Comparison of ENCODE assay signal across 29 cellular contexts in genomic region chr5:174901336-174901735, GRCh38.
DNase-seq lines count a peak whose midpoint lies in the region; ATAC-seq lines count a peak whose summit lies in the region.
"Had no signal": no experiment of that assay in that cellular context is flagged by ENCODE, and none has a peak within 500 bp of the region (broad histone marks: within the 10 kb centered on the region; RNA-seq: fewer than 3 reads in every experiment).

No MANE protein-coding gene starts in this region.

- H3K27ac ChIP-seq in SK-N-MC, result peak overlapping the region; percentile 97; the same call in 1 of the 2 replicates
- no peak overlapping the region for H3K27ac ChIP-seq in neuronal stem cell (replicated peaks; ENCODE audit: low read length)
- H3K27ac ChIP-seq: 22Rv1, A549, BLaER1, C4-2B had no signal

- no peak for DNase-seq in SK-N-MC (ENCODE audit: low read depth, low spot score)
- DNase-seq in neuronal stem cell (ENCODE audit: low spot score), result no peak
- no peak for DNase-seq in CD1c-positive myeloid dendritic cell (ENCODE audit: extremely low spot score)
- DNase-seq: 8988T; ACHN; AML-193; BE2C; C1 segment of cervical spinal cord; Caco-2; Calu3; CD4-positive, alpha-beta memory T cell; CD4-positive, alpha-beta T cell; CD4-positive, CD25-positive, alpha-beta regulatory T cell; CD8-positive, alpha-beta memory T cell; CD8-positive, alpha-beta T cell; COR-L47; DMS 273 treated with DMSO at 0.1 percent for 48 hours; DMS153; DMS53; DMS79; DMS79 treated with DMSO at 0.1 percent for 48 hours; DND-41; EL had no signal

- H3K18ac ChIP-seq in neuronal stem cell (ENCODE audit: low read length), result peak overlapping the region; percentile 11

- H3K9ac ChIP-seq in SK-N-MC (ENCODE audit: insufficient read length) (no peak overlapping the region), neuronal stem cell (ENCODE audit: low read depth, low read length, poor library complexity) (no peak overlapping the region)
- H3K9ac ChIP-seq: BLaER1 had no signal

- H3K4me2 ChIP-seq in neuronal stem cell (ENCODE audit: insufficient read depth, low read length, poor library complexity, severe bottlenecking), result no peak overlapping the region
- H3K4me2 ChIP-seq: A549, BLaER1 had no signal

- no peak overlapping the region for H2BK12ac ChIP-seq in neuronal stem cell (ENCODE audit: low read length)

- no peak overlapping the region for H4K91ac ChIP-seq in neuronal stem cell (ENCODE audit: low read depth, low read length, poor library complexity)

- H3K4me1 ChIP-seq in neuronal stem cell (ENCODE audit: control insufficient read depth in 2 of 2, insufficient read depth in 1 of 2, low read depth in 1 of 2, low read length in 2 of 2), result no peaks in the 10 kb centered on the region
- H3K4me1 ChIP-seq: A549, BE2C, Caco-2 had no signal

- H2AK5ac ChIP-seq in neuronal stem cell (ENCODE audit: low read depth, low read length), result no peak overlapping the region

- no peaks in the 10 kb centered on the region for H3K79me1 ChIP-seq in neuronal stem cell (ENCODE audit: low read depth, low read length)

- H3K4ac ChIP-seq in neuronal stem cell (ENCODE audit: low read length), result no peak overlapping the region

- H2BK5ac ChIP-seq in neuronal stem cell (ENCODE audit: low read length), result no peak overlapping the region

- H2BK15ac ChIP-seq in neuronal stem cell (ENCODE audit: low read length), result no peak overlapping the region

- H3K36me3 ChIP-seq in SK-N-MC (ENCODE audit: insufficient read depth, low read length) (no peaks in the 10 kb centered on the region), neuronal stem cell (replicated peaks in 1 of 2; ENCODE audit: control insufficient read depth in 2 of 2, insufficient read depth in 2 of 2, low read length in 2 of 2) (no peaks in the 10 kb centered on the region)
- H3K36me3 ChIP-seq: BE2C; BLaER1; BLaER1 treated with 17β-estradiol and CSF1 and Interleukin-3, amounts not matched to agents 10 nM and 100 nM had no signal

- H3K4me3 ChIP-seq in SK-N-MC, result no peak overlapping the region
- H3K4me3 ChIP-seq in neuronal stem cell (ENCODE audit: low read length in 2 of 2), result no peak overlapping the region
- H3K4me3 ChIP-seq: A549; BLaER1; BLaER1 treated with 17β-estradiol and CSF1 and Interleukin-3, amounts not matched to agents 10 nM and 100 nM had no signal

- H3K9me3 ChIP-seq in SK-N-MC (ENCODE audit: low read depth, low read length) (no peaks in the 10 kb centered on the region), neuronal stem cell (replicated peaks in 1 of 2; ENCODE audit: control insufficient read depth in 2 of 2, insufficient read depth in 1 of 2, low read depth in 1 of 2, low read length in 2 of 2) (peaks cover 0 to 3% of the 10 kb centered on the region in 2 donors)
- H3K9me3 ChIP-seq: BE2C, Caco-2 had no signal

- no peak overlapping the region for H3K23ac ChIP-seq in neuronal stem cell (ENCODE audit: low read depth, low read length, poor library complexity)

- no peak overlapping the region for H2BK120ac ChIP-seq in neuronal stem cell (ENCODE audit: low read depth, low read length)

- H3K27me3 ChIP-seq in neuronal stem cell (ENCODE audit: control insufficient read depth in 3 of 3, insufficient read depth in 3 of 3, low read depth in 1 of 3, low read length in 3 of 3), result no peaks in the 10 kb centered on the region
- H3K27me3 ChIP-seq: BLaER1; BLaER1 treated with 17β-estradiol and CSF1 and Interleukin-3, amounts not matched to agents 10 nM and 100 nM had no signal

- WGBS in neuronal stem cell (ENCODE audit: extremely low coverage in 2 of 2, insufficient read length in 2 of 2, insufficient replicate concordance in 1 of 2), 2 donors, result no CpG with 5 or more reads among the region's 19 CpGs

- H3K14ac ChIP-seq in neuronal stem cell (ENCODE audit: low read length), result peak overlapping the region; percentile 21

- H4K8ac ChIP-seq in neuronal stem cell (ENCODE audit: low read depth, low read length), result no peak overlapping the region

- H2AFZ ChIP-seq in neuronal stem cell (ENCODE audit: low read length), result no peak overlapping the region

- no peak for ATAC-seq in GM21526 (IDR thresholded peaks at IDR 0.05; ENCODE audit: low FRiP score, unreplicated experiment)
- ATAC-seq: A549; CD8-positive, alpha-beta T cell had no signal
